In the genomic region with DNA sequence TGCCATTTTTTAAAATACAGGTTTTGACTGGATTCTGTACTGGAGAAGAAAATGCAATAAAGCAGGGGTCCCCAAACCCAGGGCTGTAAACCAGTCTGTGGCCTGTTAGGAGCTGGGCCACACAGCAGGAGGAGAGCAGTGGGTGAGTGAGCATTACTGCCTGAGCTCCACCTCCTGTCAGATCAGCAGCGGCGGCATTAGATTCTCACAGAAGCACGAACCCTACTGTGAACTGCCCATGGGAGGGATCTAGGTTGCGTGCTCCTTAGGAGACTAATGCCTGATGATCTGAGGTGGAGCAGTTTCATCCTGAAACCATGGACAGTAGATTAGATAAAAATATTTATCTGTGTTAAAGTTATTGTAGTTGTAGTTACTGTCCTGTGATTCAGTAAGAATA, we compare ENCODE assay signal across 12 cellular contexts. TPM values are rescaled to one million over a fixed set of nuclear protein-coding genes. Genes with fewer than 3 reads are reported as not detected.
DNase-seq lines count a peak whose midpoint lies in the region; ATAC-seq and TF ChIP-seq lines count a peak whose summit lies in the region.
"Had no signal": no experiment of that assay in that cellular context is flagged by ENCODE, and none has a peak within 500 bp of the region (broad histone marks: within the 10 kb centered on the region; RNA-seq: fewer than 3 reads in every experiment).

No MANE protein-coding gene starts in this region.

- TF ChIP-seq CTCF in fibroblast of lung (conservative IDR thresholded peaks at IDR 0.05 in 1 of 2, IDR thresholded peaks at IDR 0.05 in 1 of 2; ENCODE audit: low read depth in 1 of 2, low read length in 2 of 2) (no peak), omental fat pad (IDR thresholded peaks at IDR 0.05) (no peak)

- H3K27me3 ChIP-seq in SJSA1 (replicated peaks) (no peaks in the 10 kb centered on the region), fibroblast of lung (ENCODE audit: control insufficient read depth, insufficient read depth, low read length) (no peaks in the 10 kb centered on the region)

- H3K36me3 ChIP-seq in SJSA1 (peaks cover 16% of the 10 kb centered on the region), fibroblast of lung (ENCODE audit: control insufficient read depth, insufficient read depth, low read length) (peaks cover 4% of the 10 kb centered on the region)

- H3K4me3 ChIP-seq in SJSA1 (no peak overlapping the region), fibroblast of lung (replicated peaks in 1 of 4; ENCODE audit: control extremely low read depth in 1 of 4, insufficient read depth in 1 of 4, low read depth in 3 of 4, low read length in 4 of 4) (no peak overlapping the region)

- DNase-seq in G401 (ENCODE audit: low spot score), result peak; percentile 27
- DNase-seq in SJSA1 (ENCODE audit: low read depth in 1 of 2, low spot score in 2 of 2), result peak; percentile 56 to 69
- peak; percentile 51 to 78 for DNase-seq in fibroblast of lung (ENCODE audit: low read depth in 2 of 2)
- no peak for DNase-seq in omental fat pad (ENCODE audit: low spot score)
- no peak for DNase-seq in T-cell
- no peak for DNase-seq in stimulated activated naive CD8-positive, alpha-beta T cell treated with anti-CD3 and anti-CD28 coated beads, Interleukin-15, Interleukin-2, amounts not matched to agents 100 U/mL and 50 U/mL, for 24 hours
- no peak for DNase-seq in NCI-H2171 treated with DMSO at 0.1 percent for 48 hours (lab: John Stamatoyannopoulos, UW)
- DNase-seq: CD4-positive, alpha-beta memory T cell; effector CD8-positive, alpha-beta T cell; NCI-H187; OCI-M1 had no signal

- H3K27me3 Mint-ChIP-seq in T-cell, result no peaks in the 10 kb centered on the region
- H3K27me3 Mint-ChIP-seq: CD4-positive, alpha-beta memory T cell had no signal

- in situ Hi-C loops in G401 (cut with HindIII; ENCODE audit: low sequenced_read_pairs), result no loop called here

- H3K79me2 ChIP-seq in fibroblast of lung (ENCODE audit: control insufficient read depth, insufficient read depth, low read length), result peaks cover 1% of the 10 kb centered on the region

- H4K20me1 ChIP-seq in fibroblast of lung (ENCODE audit: control insufficient read depth, extremely low read depth, insufficient read depth, low read length), result no peaks in the 10 kb centered on the region

- peaks cover 19 to 35% (median 22%) of the 10 kb centered on the region in 3 donors for H3K4me1 Mint-ChIP-seq in T-cell

- H3K27ac ChIP-seq in SJSA1 (peak overlapping the region; percentile 74), fibroblast of lung (ENCODE audit: insufficient read depth, low read length) (peak overlapping the region; percentile 78)

- H3K27ac Mint-ChIP-seq in T-cell, result no peak overlapping the region

- CTCF ChIA-PET in T-cell (lab: Charles Lee), result interaction anchor here (0.7 kb wide), 2 partner anchors 58 to 520 kb away, joined by 3 read pairs; no protein-coding TSS in a partner anchor

- no peak overlapping the region for H2AFZ ChIP-seq in fibroblast of lung (ENCODE audit: low read length)

- POLR2A ChIA-PET in T-cell (lab: Charles Lee), result no interaction called here

- peaks cover 27% of the 10 kb centered on the region for H3K36me3 Mint-ChIP-seq in T-cell

- H3K9me3 ChIP-seq in SJSA1 (replicated peaks), result no peaks in the 10 kb centered on the region
- H3K9me3 ChIP-seq in fibroblast of lung (ENCODE audit: control insufficient read depth, insufficient read depth, low read depth, low read length), result no peaks in the 10 kb centered on the region

- no peaks in the 10 kb centered on the region for H3K9me3 Mint-ChIP-seq in T-cell
- H3K9me3 Mint-ChIP-seq: CD4-positive, alpha-beta memory T cell had no signal

- H3K4me2 ChIP-seq in fibroblast of lung (ENCODE audit: extremely low read depth, insufficient read depth, low read length), result peak overlapping the region; percentile 58

- peak; percentile 58 for ATAC-seq in omental fat pad (ENCODE audit: low FRiP score)
- ATAC-seq in T-cell (replicated peaks in 1 of 4), result no peak
- no peak for ATAC-seq in stimulated activated naive CD8-positive, alpha-beta T cell treated with anti-CD3 and anti-CD28 coated beads, Interleukin-15, Interleukin-2, amounts not matched to agents 100 U/mL and 50 U/mL, for 24 hours
- no peak for ATAC-seq in HG02973 (IDR thresholded peaks at IDR 0.05; ENCODE audit: unreplicated experiment)

- no peak overlapping the region for H3K9ac ChIP-seq in fibroblast of lung (ENCODE audit: insufficient read depth, low read length)

- no peak overlapping the region for H3K4me3 Mint-ChIP-seq in T-cell
- H3K4me3 Mint-ChIP-seq: CD4-positive, alpha-beta memory T cell had no signal

- peaks cover 57% of the 10 kb centered on the region for H3K4me1 ChIP-seq in SJSA1 (replicated peaks)
- H3K4me1 ChIP-seq in fibroblast of lung (ENCODE audit: control insufficient read depth, extremely low read depth, insufficient read depth, low read length), result peaks cover 26% of the 10 kb centered on the region

RNA-seq across cellular contexts. Expression of gene CILK1, which starts 17.6 kb away (rescaled TPM):
- 1.0 and 3.1 TPM in 2 replicates for total RNA-seq in G401 (2014; rRNA removed; shearing (Covaris generic))
- 11.4 and 18.6 TPM in 2 replicates for total RNA-seq in SJSA1 (2014; rRNA removed; shearing (Covaris generic))
- 6.7 and 10.1 TPM in 2 replicates for total RNA-seq in fibroblast of lung
- 15.4 and 16.4 TPM in 2 replicates for polyA plus RNA-seq in fibroblast of lung
- polyA plus RNA-seq in fibroblast of lung (2012), result 8.6 TPM in 2 replicates
- 3.2 and 9.0 TPM in 2 replicates for polyA minus RNA-seq in fibroblast of lung (ENCODE audit: low replicate concordance)
- 10 to 100 TPM in 3 of 4 donors, 1 to 10 TPM in 1; 8.2 to 17.2 (median 13.9) TPM for total RNA-seq in omental fat pad
- 10 to 100 TPM in 2 of 5 donors, 1 to 10 TPM in 3; 8.2 to 10.4 (median 9.6) TPM for total RNA-seq in T-cell

RNA-seq across cellular contexts. Expression of gene FBXO9, which starts 21.1 kb away (rescaled TPM):
- 31.6 and 46.3 TPM in 2 replicates for total RNA-seq in G401 (2014; rRNA removed; shearing (Covaris generic))
- total RNA-seq in SJSA1 (2014; rRNA removed; shearing (Covaris generic)), result 39.6 and 44.6 TPM in 2 replicates
- 35.7 and 44.8 TPM in 2 replicates for total RNA-seq in fibroblast of lung
- 49.9 and 65.2 TPM in 2 replicates for polyA plus RNA-seq in fibroblast of lung
- 42.4 and 45.2 TPM in 2 replicates for polyA plus RNA-seq in fibroblast of lung (2012)
- polyA minus RNA-seq in fibroblast of lung (ENCODE audit: low replicate concordance), result 24.3 and 52.5 TPM in 2 replicates
- total RNA-seq in omental fat pad, result 10 to 100 TPM; 42.6 to 74.4 (median 58.0) TPM
- total RNA-seq in T-cell, result 100 to 1,000 TPM in 3 of 5 donors, 10 to 100 TPM in 2; 78.3 to 106 (median 100) TPM

RNA-seq across cellular contexts. Expression of gene GSTA4, which starts 49.0 kb away (rescaled TPM):
- 37.7 and 42.0 TPM in 2 replicates for total RNA-seq in G401 (2014; rRNA removed; shearing (Covaris generic))
- 25.8 and 46.8 TPM in 2 replicates for total RNA-seq in SJSA1 (2014; rRNA removed; shearing (Covaris generic))
- total RNA-seq in fibroblast of lung (44.9 and 54.0 TPM in 2 replicates), omental fat pad (10 to 100 TPM in 3 of 4 donors, 1 to 10 TPM in 1; 7.9 to 22.1 (median 19.1) TPM), T-cell (under 1 TPM; 0.35 to 0.85 (median 0.65) TPM)
- 47.2 and 51.9 TPM in 2 replicates for polyA plus RNA-seq in fibroblast of lung
- polyA plus RNA-seq in fibroblast of lung (2012), result 26.5 and 29.3 TPM in 2 replicates
- 2.2 and 4.1 TPM in 2 replicates for polyA minus RNA-seq in fibroblast of lung (ENCODE audit: low replicate concordance)
- total RNA-seq: CD4-positive, alpha-beta memory T cell had no signal

Comparison
In these comparisons a context has a peak if more than half of its experiments do, and no peak if none do; other contexts are left out.
1. DNase-seq: peak in G401 (single experiment), SJSA1 (2 of 2) and fibroblast of lung (2 of 2); none in omental fat pad (single experiment), T-cell (0 of 34), stimulated activated naive CD8-positive, alpha-beta T cell treated with anti-CD3 and anti-CD28 coated beads, Interleukin-15, Interleukin-2, amounts not matched to agents 100 U/mL and 50 U/mL, for 24 hours (single experiment) and NCI-H2171 treated with DMSO at 0.1 percent for 48 hours (single experiment).
2. RNA of gene GSTA4, which starts 49.0 kb away (total RNA-seq): 44.9 to 54.0 TPM in fibroblast of lung, 37.7 to 42.0 TPM in G401, 25.8 to 46.8 TPM in SJSA1 and 7.9 to 22.1 TPM in omental fat pad; 0.35 to 0.85 TPM in T-cell; every median in the first group is over 4 times any median in the second.